In the genomic region with DNA sequence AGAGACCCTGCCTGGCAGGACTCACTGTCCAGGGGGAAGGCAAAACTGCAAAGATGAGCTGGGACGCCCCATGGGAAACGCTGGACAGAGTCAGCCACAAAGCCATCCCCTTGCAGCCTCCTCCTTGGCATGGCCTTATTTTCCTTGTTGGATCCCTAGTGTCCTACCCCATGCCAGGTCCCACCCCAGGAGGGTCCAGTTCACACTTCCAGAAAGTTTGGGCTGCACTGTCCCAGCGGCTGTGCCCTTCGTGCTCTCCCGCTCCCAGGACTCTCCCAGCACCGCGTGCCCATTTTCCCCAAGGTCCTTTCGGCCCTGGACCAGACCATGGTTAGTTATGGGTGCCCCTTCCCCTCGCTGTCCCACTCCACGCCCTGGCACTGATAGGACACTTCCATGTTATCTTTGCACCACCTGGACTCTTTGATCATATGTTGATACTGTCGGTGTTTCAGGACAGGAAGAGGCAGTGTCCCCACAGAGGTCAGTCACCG, we compare ENCODE assay signal across 9 cellular contexts. TPM values are rescaled to one million over a fixed set of nuclear protein-coding genes. Genes with fewer than 3 reads are reported as not detected.
DNase-seq lines count a peak whose midpoint lies in the region; ATAC-seq and TF ChIP-seq lines count a peak whose summit lies in the region.
"Had no signal": no experiment of that assay in that cellular context is flagged by ENCODE, and none has a peak within 500 bp of the region (broad histone marks: within the 10 kb centered on the region; RNA-seq: fewer than 3 reads in every experiment).

No MANE protein-coding gene starts in this region.

- H3K4me1 Mint-ChIP-seq in Caco-2 (ENCODE audit: low read depth, unreplicated experiment) (peaks cover 13% of the 10 kb centered on the region), nephron progenitor cell (peaks cover 35% of the 10 kb centered on the region)

- H3K27ac ChIP-seq in angular gyrus (ENCODE audit: low read depth, low read length): peak overlapping the region; percentile 29

- H3K4me3 ChIP-seq in Caco-2 (ENCODE audit: low read depth, low read length): peak overlapping the region; percentile 7; the same call in 1 of the 2 replicates

- no peak for TF ChIP-seq RAD21 in Ishikawa (IDR thresholded peaks at IDR 0.05; ENCODE audit: low read depth)

- BruUV-seq in Caco-2 (replicated peaks; lab: Mats Ljungman, UMichigan): no TSS peak

- H3K4me3 Mint-ChIP-seq in Caco-2 (ENCODE audit: unreplicated experiment): peak overlapping the region; percentile 94
- H3K4me3 Mint-ChIP-seq in nephron progenitor cell: peak overlapping the region; percentile 49

- no peaks in the 10 kb centered on the region for H3K36me3 ChIP-seq in Caco-2 (ENCODE audit: control insufficient read depth, insufficient read depth, low read length)

- H3K27me3 ChIP-seq in Caco-2 (replicated peaks; ENCODE audit: control insufficient read depth, insufficient read depth, low read length): no peaks in the 10 kb centered on the region

- H3K27me3 Mint-ChIP-seq in Caco-2 (ENCODE audit: insufficient read depth, unreplicated experiment): no peaks in the 10 kb centered on the region
- H3K27me3 Mint-ChIP-seq in nephron progenitor cell (ENCODE audit: low read depth, poor library complexity): peaks cover 16% of the 10 kb centered on the region

- CTCF ChIA-PET in Caco-2 (lab: Charles Lee): interaction anchor here (0.9 to 1.1 kb wide), 2 partner anchors 24 to 78 kb away, joined by 3 to 4 read pairs; a partner anchor contains a TSS

- ATAC-seq in GM19452 (IDR thresholded peaks at IDR 0.05; ENCODE audit: unreplicated experiment): no peak
- no peak for ATAC-seq in HG02884 (IDR thresholded peaks at IDR 0.05; ENCODE audit: unreplicated experiment)
- no peak for ATAC-seq in GM21526 (IDR thresholded peaks at IDR 0.05; ENCODE audit: low FRiP score, unreplicated experiment)

- no peak for TF ChIP-seq EP300 in Ishikawa (IDR thresholded peaks at IDR 0.05; ENCODE audit: borderline replicate concordance)

- H3K27ac Mint-ChIP-seq in Caco-2 (ENCODE audit: unreplicated experiment): peak overlapping the region; percentile 97
- peak overlapping the region; percentile 97 for H3K27ac Mint-ChIP-seq in nephron progenitor cell

- intact Hi-C loops in Caco-2 (cut with micrococcal nuclease; ENCODE audit: unreplicated experiment): loop anchor here (2.0 kb wide), 1 partner anchor 51 kb away; no protein-coding TSS in a partner anchor

- peaks cover 6% of the 10 kb centered on the region; the same call in 1 of the 2 replicates for H3K4me1 ChIP-seq in Caco-2

- H3K36me3 Mint-ChIP-seq in Caco-2 (ENCODE audit: insufficient read depth, unreplicated experiment) (peaks cover 17% of the 10 kb centered on the region), nephron progenitor cell (ENCODE audit: low read depth) (no peaks in the 10 kb centered on the region)

- no peak for DNase-seq in Caco-2
- no peak for DNase-seq in nephron progenitor cell
- no peak for DNase-seq in SIG-M5 treated with dmso at 0.1 percent for 504 hours (lab: John Stamatoyannopoulos, UW; ENCODE audit: unreplicated experiment)
- DNase-seq: caudate nucleus had no signal

- H3K9me3 Mint-ChIP-seq in Caco-2 (ENCODE audit: unreplicated experiment) (no peaks in the 10 kb centered on the region), nephron progenitor cell (no peaks in the 10 kb centered on the region)

- no peaks in the 10 kb centered on the region for H3K9me3 ChIP-seq in Caco-2

- no peak for TF ChIP-seq CTCF in Caco-2 (IDR thresholded peaks at IDR 0.05; ENCODE audit: insufficient read depth in 1 of 2, low read depth in 1 of 2, low read length in 1 of 2, severe bottlenecking in 1 of 2, unreplicated experiment in 1 of 2)
- TF ChIP-seq CTCF in nephron progenitor cell (IDR thresholded peaks at IDR 0.05): no peak

- POLR2A ChIA-PET in Caco-2 (lab: Charles Lee): no interaction called here

TF ChIP-seq in Ishikawa, 13 proteins besides CTCF, POLR2A, EP300 and RAD21:
- TF ChIP-seq, protein P1, sequence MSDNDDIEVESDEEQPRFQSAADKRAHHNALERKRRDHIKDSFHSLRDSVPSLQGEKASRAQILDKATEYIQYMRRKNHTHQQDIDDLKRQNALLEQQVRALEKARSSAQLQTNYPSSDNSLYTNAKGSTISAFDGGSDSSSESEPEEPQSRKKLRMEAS (IDR thresholded peaks at IDR 0.05): no peak
- TF ChIP-seq, protein P2, sequence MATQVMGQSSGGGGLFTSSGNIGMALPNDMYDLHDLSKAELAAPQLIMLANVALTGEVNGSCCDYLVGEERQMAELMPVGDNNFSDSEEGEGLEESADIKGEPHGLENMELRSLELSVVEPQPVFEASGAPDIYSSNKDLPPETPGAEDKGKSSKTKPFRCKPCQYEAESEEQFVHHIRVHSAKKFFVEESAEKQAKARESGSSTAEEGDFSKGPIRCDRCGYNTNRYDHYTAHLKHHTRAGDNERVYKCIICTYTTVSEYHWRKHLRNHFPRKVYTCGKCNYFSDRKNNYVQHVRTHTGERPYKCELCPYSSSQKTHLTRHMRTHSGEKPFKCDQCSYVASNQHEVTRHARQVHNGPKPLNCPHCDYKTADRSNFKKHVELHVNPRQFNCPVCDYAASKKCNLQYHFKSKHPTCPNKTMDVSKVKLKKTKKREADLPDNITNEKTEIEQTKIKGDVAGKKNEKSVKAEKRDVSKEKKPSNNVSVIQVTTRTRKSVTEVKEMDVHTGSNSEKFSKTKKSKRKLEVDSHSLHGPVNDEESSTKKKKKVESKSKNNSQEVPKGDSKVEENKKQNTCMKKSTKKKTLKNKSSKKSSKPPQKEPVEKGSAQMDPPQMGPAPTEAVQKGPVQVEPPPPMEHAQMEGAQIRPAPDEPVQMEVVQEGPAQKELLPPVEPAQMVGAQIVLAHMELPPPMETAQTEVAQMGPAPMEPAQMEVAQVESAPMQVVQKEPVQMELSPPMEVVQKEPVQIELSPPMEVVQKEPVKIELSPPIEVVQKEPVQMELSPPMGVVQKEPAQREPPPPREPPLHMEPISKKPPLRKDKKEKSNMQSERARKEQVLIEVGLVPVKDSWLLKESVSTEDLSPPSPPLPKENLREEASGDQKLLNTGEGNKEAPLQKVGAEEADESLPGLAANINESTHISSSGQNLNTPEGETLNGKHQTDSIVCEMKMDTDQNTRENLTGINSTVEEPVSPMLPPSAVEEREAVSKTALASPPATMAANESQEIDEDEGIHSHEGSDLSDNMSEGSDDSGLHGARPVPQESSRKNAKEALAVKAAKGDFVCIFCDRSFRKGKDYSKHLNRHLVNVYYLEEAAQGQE (IDR thresholded peaks at IDR 0.05; ENCODE audit: low read depth): peak; percentile 49
- no peak for TF ChIP-seq EGR1 (IDR thresholded peaks at IDR 0.05)
- no peak for TF ChIP-seq TCF12 (IDR thresholded peaks at IDR 0.05; ENCODE audit: low read depth)
- no peak for TF ChIP-seq CEBPB (IDR thresholded peaks at IDR 0.05)
- no peak for TF ChIP-seq FOXM1 (IDR thresholded peaks at IDR 0.05; ENCODE audit: borderline replicate concordance, low read depth)

RNA-seq across cellular contexts. Expression of a gene that starts 5.8 kb away (rescaled TPM):
- 1.5 and 2.0 TPM in 2 replicates for total RNA-seq in Caco-2 (2022)
